Comparison of ENCODE assay signal across 23 cellular contexts in genomic region chr22:19990188-19990587, GRCh38.
"Had no signal": no experiment of that assay in that cellular context is flagged by ENCODE, and none has a peak within 500 bp of the region (broad histone marks: within the 10 kb centered on the region; RNA-seq: fewer than 3 reads in every experiment).

No MANE protein-coding gene starts in this region.

- H3K4me3 ChIP-seq: transverse colon, vagina had no signal

- H3K9me3 ChIP-seq: transverse colon, vagina had no signal

- DNase-seq: activated CD4-positive, alpha-beta T cell treated with anti-CD3 and anti-CD28 coated beads for 4 hours; activated CD4-positive, alpha-beta T cell treated with anti-CD3 and anti-CD28 coated beads, Interleukin-2, amount 50 U/mL, for 48 hours; activated CD8-positive, alpha-beta memory T cell treated with anti-CD3 and anti-CD28 coated beads, Interleukin-2, amount 50 U/mL, for 48 hours; activated naive CD4-positive, alpha-beta T cell treated with Interleukin-2 at 50 U/mL for 16 hours; activated naive CD8-positive, alpha-beta T cell treated with anti-CD3 and anti-CD28 coated beads, Interleukin-2, amount 10 ng/mL, durations not matched to agents 7 days and 5 days; activated T-cell treated with anti-CD3 and anti-CD28 coated beads, Interleukin-2, amount 50 U/mL, for 4 hours; amniotic stem cell; effector CD4-positive, alpha-beta T cell; foreskin fibroblast; mammary epithelial cell; stimulated activated CD4-positive, alpha-beta T cell treated with anti-CD3 and anti-CD28 coated beads, Interleukin-12 subunit alpha, Interleukin-12 subunit beta, amount 100 ng/mL, for 4 hours; stimulated activated CD4-positive, alpha-beta T cell treated with anti-CD3 and anti-CD28 coated beads, Interleukin-4, amount 100 ng/mL, for 4 hours; stimulated activated naive CD8-positive, alpha-beta T cell treated with anti-CD3 and anti-CD28 coated beads, Interleukin-15, Interleukin-2, amounts not matched to agents 100 U/mL and 50 U/mL, for 24 hours; T-helper 1 cell; T-helper 9 cell; transverse colon had no signal

- H3K9ac ChIP-seq: parathyroid adenoma had no signal

- H3K36me3 ChIP-seq: transverse colon, vagina had no signal

- H3K27ac ChIP-seq: parathyroid adenoma, vagina had no signal

- H3K27me3 ChIP-seq: transverse colon, vagina had no signal

- ATAC-seq: activated T-cell treated with anti-CD3 and anti-CD28 coated beads, Interleukin-2, amount 50 U/mL, for 4 hours; left lobe of liver; natural killer cell treated with Interleukin-12 subunit alpha and Interleukin-12 subunit beta and Interleukin-15 and Interleukin-18, amount 100 ng/mL, for 72 hours; right cardiac atrium; stimulated activated naive CD8-positive, alpha-beta T cell treated with anti-CD3 and anti-CD28 coated beads, Interleukin-15, Interleukin-2, amounts not matched to agents 100 U/mL and 50 U/mL, for 24 hours; WTC11 had no signal

- FAIRE-seq: endometrium had no signal
